8 cellular contexts compared by ENCODE assay signal in genomic region chr5:131382407-131383395, GRCh38.
DNase-seq lines count a peak whose midpoint lies in the region; ATAC-seq and TF ChIP-seq lines count a peak whose summit lies in the region.

No MANE protein-coding gene starts in this region.

- DNase-seq in CD4-positive, alpha-beta T cell: peak in 7 of 10 experiments; percentile 16 to 58 (median 43)
- DNase-seq in NCI-H187 treated with DMSO at 0.1 percent for 48 hours (lab: John Stamatoyannopoulos, UW) (peak; percentile 71), T-helper 22 cell (ENCODE audit: low read depth) (peak; percentile 37), endodermal cell (peak; percentile 74), NCI-H128 (lab: John Stamatoyannopoulos, UW; ENCODE audit: unreplicated experiment) (no peak)

- no peaks in the 10 kb centered on the region for H3K9me3 ChIP-seq in CD4-positive, alpha-beta T cell (ENCODE audit: control insufficient read depth, low read length)
- H3K9me3 ChIP-seq in endodermal cell (ENCODE audit: control insufficient read depth, low read length): no peaks in the 10 kb centered on the region

- H3K4me1 ChIP-seq in endodermal cell (ENCODE audit: control insufficient read depth, insufficient read depth, low read length): peaks cover 3% of the 10 kb centered on the region

- ATAC-seq in CD4-positive, alpha-beta T cell (ENCODE audit: poor library complexity): peak; percentile 66
- ATAC-seq in GM18517 (IDR thresholded peaks at IDR 0.05; ENCODE audit: unreplicated experiment) (peak; percentile 58), HG02885 (IDR thresholded peaks at IDR 0.05; ENCODE audit: poor library complexity, unreplicated experiment) (peak; percentile 69)

- no peak overlapping the region for H3K4me3 ChIP-seq in endodermal cell (ENCODE audit: low read length)

- peaks cover 94% of the 10 kb centered on the region for H3K4me1 Mint-ChIP-seq in CD4-positive, alpha-beta T cell (ENCODE audit: low read depth)
- peaks cover 12% of the 10 kb centered on the region for H3K4me1 Mint-ChIP-seq in endodermal cell
- peaks cover 21% of the 10 kb centered on the region for H3K4me1 Mint-ChIP-seq in nephron

- H3K9me3 Mint-ChIP-seq in CD4-positive, alpha-beta T cell: peaks cover 3% of the 10 kb centered on the region
- H3K9me3 Mint-ChIP-seq in endodermal cell: no peaks in the 10 kb centered on the region
- no peaks in the 10 kb centered on the region for H3K9me3 Mint-ChIP-seq in nephron

- CTCF ChIA-PET in CD4-positive, alpha-beta T cell (lab: Charles Lee): interaction anchor here (0.6 to 2.3 kb wide), 45 partner anchors 9 to 220 kb away, joined by 3 to 34 read pairs (median 4); partner anchors contain the start of gene CDC42SE2

- H3K4me3 Mint-ChIP-seq in CD4-positive, alpha-beta T cell: peak overlapping the region; percentile 66
- H3K4me3 Mint-ChIP-seq in endodermal cell (no peak overlapping the region), nephron (no peak overlapping the region)

- no peaks in the 10 kb centered on the region for H3K27me3 ChIP-seq in CD4-positive, alpha-beta T cell (ENCODE audit: control insufficient read depth, insufficient read depth, low read length)
- no peaks in the 10 kb centered on the region for H3K27me3 ChIP-seq in endodermal cell (ENCODE audit: control insufficient read depth, insufficient read depth, low read length, poor library complexity, severe bottlenecking)

- POLR2A ChIA-PET in CD4-positive, alpha-beta T cell (lab: Charles Lee): interaction anchor here (0.7 to 15.0 kb wide), 36 partner anchors 9 to 1113 kb away, joined by 3 to 395 read pairs (median 6); partner anchors contain the start of genes CDC42SE2 and HINT1

- H3K36me3 Mint-ChIP-seq in CD4-positive, alpha-beta T cell (ENCODE audit: low read depth): peaks cover 61% of the 10 kb centered on the region
- H3K36me3 Mint-ChIP-seq in endodermal cell (ENCODE audit: low read depth) (peaks cover 5% of the 10 kb centered on the region), nephron (ENCODE audit: low read depth) (no peaks in the 10 kb centered on the region)

- 0 to 58% methylated on average over 1 to 3 of the region's 3 CpGs for WGBS in endodermal cell (ENCODE audit: insufficient coverage in 1 of 2, insufficient read length in 1 of 2), 2 experiments

- intact Hi-C loops in CD4-positive, alpha-beta T cell (cut with DNase I, micrococcal nuclease): loop anchor here (1.0 to 5.0 kb wide), 9 partner anchors 11 to 218 kb away; partner anchors contain the start of gene HINT1 (in 2 of the 2)

- peaks cover 5% of the 10 kb centered on the region for H3K36me3 ChIP-seq in endodermal cell (ENCODE audit: control insufficient read depth, insufficient read depth, low read length)

- peak; percentile 68 for TF ChIP-seq CTCF in CD4-positive, alpha-beta T cell (IDR thresholded peaks at IDR 0.05)
- TF ChIP-seq CTCF in endodermal cell (conservative IDR thresholded peaks at IDR 0.05) (peak; percentile 83), nephron (IDR thresholded peaks at IDR 0.05; ENCODE audit: unreplicated experiment in 3 of 3) (peak; percentile 28 to 44 (median 37))

- H3K27ac ChIP-seq in CD4-positive, alpha-beta T cell (ENCODE audit: low read depth, low read length): peak overlapping the region; percentile 97
- H3K27ac ChIP-seq in endodermal cell (ENCODE audit: low read depth, low read length): no peak overlapping the region

- H3K27me3 Mint-ChIP-seq in CD4-positive, alpha-beta T cell: no peaks in the 10 kb centered on the region
- H3K27me3 Mint-ChIP-seq in endodermal cell (ENCODE audit: insufficient read depth) (no peaks in the 10 kb centered on the region), nephron (ENCODE audit: low read depth) (no peaks in the 10 kb centered on the region)

- peak overlapping the region; percentile 97 for H3K27ac Mint-ChIP-seq in CD4-positive, alpha-beta T cell
- H3K27ac Mint-ChIP-seq in endodermal cell (no peak overlapping the region), nephron (no peak overlapping the region)

- H3K9ac ChIP-seq in endodermal cell (ENCODE audit: extremely low read depth, low read length, poor library complexity, severe bottlenecking): no peak overlapping the region
